ENCODE assay signal across 9 cellular contexts in genomic region chr17:76872221-76872873, GRCh38. TPM values are rescaled to one million over a fixed set of nuclear protein-coding genes. Genes with fewer than 3 reads are reported as not detected.
A peak's percentile ranks its signal among the peaks of the same experiment; 100 is the strongest.
DNase-seq lines count a peak whose midpoint lies in the region; ATAC-seq and TF ChIP-seq lines count a peak whose summit lies in the region.
"Had no signal": no experiment of that assay in that cellular context is flagged by ENCODE, and none has a peak within 500 bp of the region (broad histone marks: within the 10 kb centered on the region; RNA-seq: fewer than 3 reads in every experiment).

No MANE protein-coding gene starts in this region.

- H3K27me3 ChIP-seq in RWPE2 (ENCODE audit: insufficient read depth, poor library complexity, severe bottlenecking) (no peaks in the 10 kb centered on the region), gastrocnemius medialis (peaks cover 27 to 34% (median 29%) of the 10 kb centered on the region in 3 donors)

- H3K4me1 ChIP-seq in RWPE2 (ENCODE audit: insufficient read depth, poor library complexity, severe bottlenecking) (peaks cover 31% of the 10 kb centered on the region), gastrocnemius medialis (peaks cover 0 to 3% of the 10 kb centered on the region in 2 donors)

- TF ChIP-seq POLR2A in gastrocnemius medialis (IDR thresholded peaks at IDR 0.05), result no peak

- DNase-seq in stimulated activated CD4-positive, alpha-beta T cell treated with anti-CD3 and anti-CD28 coated beads, Interleukin-4, amount 100 ng/mL, for 1 hour, result peak; percentile 6
- no peak for DNase-seq in stimulated activated CD4-positive, alpha-beta T cell treated with anti-CD3 and anti-CD28 coated beads, Interleukin-4, amount 100 ng/mL, for 4 hours
- DNase-seq in RWPE2 (ENCODE audit: low spot score) (peak; percentile 97), fibroblast of pulmonary artery (ENCODE audit: low read depth) (peak; percentile 89), gastrocnemius medialis (no peak), NCI-H2196 (lab: John Stamatoyannopoulos, UW; ENCODE audit: unreplicated experiment) (no peak)
- no peak for DNase-seq in activated naive CD4-positive, alpha-beta T cell (lab: John Stamatoyannopoulos, UW)
- DNase-seq: NCI-H2081 had no signal

- TF ChIP-seq CTCF in RWPE2 (IDR thresholded peaks at IDR 0.05; ENCODE audit: poor library complexity, severe bottlenecking) (no peak), fibroblast of pulmonary artery (IDR thresholded peaks at IDR 0.05; ENCODE audit: low read length, missing control alignments) (no peak), gastrocnemius medialis (IDR thresholded peaks at IDR 0.05 in 4 of 5, conservative IDR thresholded peaks at IDR 0.05 in 1 of 5) (no peak)

- in situ Hi-C loops in gastrocnemius medialis (cut with MboI; ENCODE audit: low sequenced_read_pairs in 4 of 4), result loop anchor here (25.0 kb wide), 2 partner anchors 365 to 390 kb away; no protein-coding TSS in a partner anchor

- H3K36me3 ChIP-seq in RWPE2 (ENCODE audit: low read depth) (peaks cover 6% of the 10 kb centered on the region; the same call in 1 of the 2 replicates), gastrocnemius medialis (no peaks in the 10 kb centered on the region)

- no peaks in the 10 kb centered on the region for H3K9me3 ChIP-seq in RWPE2 (ENCODE audit: severe bottlenecking)
- H3K9me3 ChIP-seq in gastrocnemius medialis, result no peaks in the 10 kb centered on the region

- ATAC-seq in RWPE2 (ENCODE audit: low read depth), result peak; percentile 86
- ATAC-seq in GM19328 (IDR thresholded peaks at IDR 0.05; ENCODE audit: unreplicated experiment), result no peak
- no peak for ATAC-seq in gastrocnemius medialis

- H3K27ac ChIP-seq in RWPE2 (ENCODE audit: poor library complexity, severe bottlenecking) (peak overlapping the region; percentile 87), gastrocnemius medialis (no peak overlapping the region)

- intact Hi-C loops in gastrocnemius medialis (cut with DNase I; ENCODE audit: low total_unique reads), result no loop called here

- H3K4me3 ChIP-seq in RWPE2 (ENCODE audit: severe bottlenecking), result no peak overlapping the region
- H3K4me3 ChIP-seq in fibroblast of pulmonary artery (replicated peaks; ENCODE audit: low read depth, low read length), result no peak overlapping the region
- H3K4me3 ChIP-seq in gastrocnemius medialis, result no peak overlapping the region

RNA-seq across cellular contexts. Expression of gene MGAT5B, which starts 4.1 kb away (rescaled TPM):
- not detected for total RNA-seq in gastrocnemius medialis

Comparison
In these comparisons a context has a peak if more than half of its experiments do, and no peak if none do; other contexts are left out.
1. DNase-seq: peak in stimulated activated CD4-positive, alpha-beta T cell treated with anti-CD3 and anti-CD28 coated beads, Interleukin-4, amount 100 ng/mL, for 1 hour (single experiment), RWPE2 (single experiment) and fibroblast of pulmonary artery (single experiment); none in stimulated activated CD4-positive, alpha-beta T cell treated with anti-CD3 and anti-CD28 coated beads, Interleukin-4, amount 100 ng/mL, for 4 hours (0 of 2), gastrocnemius medialis (0 of 2), NCI-H2196 (single experiment) and activated naive CD4-positive, alpha-beta T cell (0 of 4).